Comparison of ENCODE assay signal across 1 cellular context in genomic region chrX:63918611-63919010, GRCh38.
TF ChIP-seq lines count a peak whose summit lies in the region.

No MANE protein-coding gene starts in this region.

TF ChIP-seq in H1, 55 proteins besides CTCF, POLR2A, EP300 and RAD21:
- TF ChIP-seq, protein P1, sequence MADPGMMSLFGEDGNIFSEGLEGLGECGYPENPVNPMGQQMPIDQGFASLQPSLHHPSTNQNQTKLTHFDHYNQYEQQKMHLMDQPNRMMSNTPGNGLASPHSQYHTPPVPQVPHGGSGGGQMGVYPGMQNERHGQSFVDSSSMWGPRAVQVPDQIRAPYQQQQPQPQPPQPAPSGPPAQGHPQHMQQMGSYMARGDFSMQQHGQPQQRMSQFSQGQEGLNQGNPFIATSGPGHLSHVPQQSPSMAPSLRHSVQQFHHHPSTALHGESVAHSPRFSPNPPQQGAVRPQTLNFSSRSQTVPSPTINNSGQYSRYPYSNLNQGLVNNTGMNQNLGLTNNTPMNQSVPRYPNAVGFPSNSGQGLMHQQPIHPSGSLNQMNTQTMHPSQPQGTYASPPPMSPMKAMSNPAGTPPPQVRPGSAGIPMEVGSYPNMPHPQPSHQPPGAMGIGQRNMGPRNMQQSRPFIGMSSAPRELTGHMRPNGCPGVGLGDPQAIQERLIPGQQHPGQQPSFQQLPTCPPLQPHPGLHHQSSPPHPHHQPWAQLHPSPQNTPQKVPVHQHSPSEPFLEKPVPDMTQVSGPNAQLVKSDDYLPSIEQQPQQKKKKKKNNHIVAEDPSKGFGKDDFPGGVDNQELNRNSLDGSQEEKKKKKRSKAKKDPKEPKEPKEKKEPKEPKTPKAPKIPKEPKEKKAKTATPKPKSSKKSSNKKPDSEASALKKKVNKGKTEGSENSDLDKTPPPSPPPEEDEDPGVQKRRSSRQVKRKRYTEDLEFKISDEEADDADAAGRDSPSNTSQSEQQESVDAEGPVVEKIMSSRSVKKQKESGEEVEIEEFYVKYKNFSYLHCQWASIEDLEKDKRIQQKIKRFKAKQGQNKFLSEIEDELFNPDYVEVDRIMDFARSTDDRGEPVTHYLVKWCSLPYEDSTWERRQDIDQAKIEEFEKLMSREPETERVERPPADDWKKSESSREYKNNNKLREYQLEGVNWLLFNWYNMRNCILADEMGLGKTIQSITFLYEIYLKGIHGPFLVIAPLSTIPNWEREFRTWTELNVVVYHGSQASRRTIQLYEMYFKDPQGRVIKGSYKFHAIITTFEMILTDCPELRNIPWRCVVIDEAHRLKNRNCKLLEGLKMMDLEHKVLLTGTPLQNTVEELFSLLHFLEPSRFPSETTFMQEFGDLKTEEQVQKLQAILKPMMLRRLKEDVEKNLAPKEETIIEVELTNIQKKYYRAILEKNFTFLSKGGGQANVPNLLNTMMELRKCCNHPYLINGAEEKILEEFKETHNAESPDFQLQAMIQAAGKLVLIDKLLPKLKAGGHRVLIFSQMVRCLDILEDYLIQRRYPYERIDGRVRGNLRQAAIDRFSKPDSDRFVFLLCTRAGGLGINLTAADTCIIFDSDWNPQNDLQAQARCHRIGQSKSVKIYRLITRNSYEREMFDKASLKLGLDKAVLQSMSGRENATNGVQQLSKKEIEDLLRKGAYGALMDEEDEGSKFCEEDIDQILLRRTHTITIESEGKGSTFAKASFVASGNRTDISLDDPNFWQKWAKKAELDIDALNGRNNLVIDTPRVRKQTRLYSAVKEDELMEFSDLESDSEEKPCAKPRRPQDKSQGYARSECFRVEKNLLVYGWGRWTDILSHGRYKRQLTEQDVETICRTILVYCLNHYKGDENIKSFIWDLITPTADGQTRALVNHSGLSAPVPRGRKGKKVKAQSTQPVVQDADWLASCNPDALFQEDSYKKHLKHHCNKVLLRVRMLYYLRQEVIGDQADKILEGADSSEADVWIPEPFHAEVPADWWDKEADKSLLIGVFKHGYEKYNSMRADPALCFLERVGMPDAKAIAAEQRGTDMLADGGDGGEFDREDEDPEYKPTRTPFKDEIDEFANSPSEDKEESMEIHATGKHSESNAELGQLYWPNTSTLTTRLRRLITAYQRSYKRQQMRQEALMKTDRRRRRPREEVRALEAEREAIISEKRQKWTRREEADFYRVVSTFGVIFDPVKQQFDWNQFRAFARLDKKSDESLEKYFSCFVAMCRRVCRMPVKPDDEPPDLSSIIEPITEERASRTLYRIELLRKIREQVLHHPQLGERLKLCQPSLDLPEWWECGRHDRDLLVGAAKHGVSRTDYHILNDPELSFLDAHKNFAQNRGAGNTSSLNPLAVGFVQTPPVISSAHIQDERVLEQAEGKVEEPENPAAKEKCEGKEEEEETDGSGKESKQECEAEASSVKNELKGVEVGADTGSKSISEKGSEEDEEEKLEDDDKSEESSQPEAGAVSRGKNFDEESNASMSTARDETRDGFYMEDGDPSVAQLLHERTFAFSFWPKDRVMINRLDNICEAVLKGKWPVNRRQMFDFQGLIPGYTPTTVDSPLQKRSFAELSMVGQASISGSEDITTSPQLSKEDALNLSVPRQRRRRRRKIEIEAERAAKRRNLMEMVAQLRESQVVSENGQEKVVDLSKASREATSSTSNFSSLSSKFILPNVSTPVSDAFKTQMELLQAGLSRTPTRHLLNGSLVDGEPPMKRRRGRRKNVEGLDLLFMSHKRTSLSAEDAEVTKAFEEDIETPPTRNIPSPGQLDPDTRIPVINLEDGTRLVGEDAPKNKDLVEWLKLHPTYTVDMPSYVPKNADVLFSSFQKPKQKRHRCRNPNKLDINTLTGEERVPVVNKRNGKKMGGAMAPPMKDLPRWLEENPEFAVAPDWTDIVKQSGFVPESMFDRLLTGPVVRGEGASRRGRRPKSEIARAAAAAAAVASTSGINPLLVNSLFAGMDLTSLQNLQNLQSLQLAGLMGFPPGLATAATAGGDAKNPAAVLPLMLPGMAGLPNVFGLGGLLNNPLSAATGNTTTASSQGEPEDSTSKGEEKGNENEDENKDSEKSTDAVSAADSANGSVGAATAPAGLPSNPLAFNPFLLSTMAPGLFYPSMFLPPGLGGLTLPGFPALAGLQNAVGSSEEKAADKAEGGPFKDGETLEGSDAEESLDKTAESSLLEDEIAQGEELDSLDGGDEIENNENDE (IDR thresholded peaks at IDR 0.05; ENCODE audit: insufficient replicate concordance, low read length), result no peak
- TF ChIP-seq JUN (IDR thresholded peaks at IDR 0.05; ENCODE audit: low read depth, low read length) (no peak), TBP (IDR thresholded peaks at IDR 0.05; ENCODE audit: low read depth, low read length) (no peak), FOSL1 (IDR thresholded peaks at IDR 0.05; ENCODE audit: insufficient read depth, low read depth, low read length) (no peak), SIX5 (IDR thresholded peaks at IDR 0.05; ENCODE audit: low read depth, low read length) (no peak), NANOG (IDR thresholded peaks at IDR 0.05; ENCODE audit: insufficient read depth, low read depth, low read length, poor library complexity, severe bottlenecking) (no peak), EZH2 (IDR thresholded peaks at IDR 0.05; ENCODE audit: low read depth, low read length, severe bottlenecking) (no peak), CREB1 (IDR thresholded peaks at IDR 0.05) (no peak), PHF8 (conservative IDR thresholded peaks at IDR 0.05; ENCODE audit: low read depth, low read length) (no peak), POU5F1 (IDR thresholded peaks at IDR 0.05; ENCODE audit: low read depth, low read length) (no peak), TCF12 (IDR thresholded peaks at IDR 0.05; ENCODE audit: low read depth, low read length) (no peak), HDAC2 (IDR thresholded peaks at IDR 0.05; ENCODE audit: borderline replicate concordance in 1 of 2, low read depth in 2 of 2, low read length in 2 of 2) (no peak), ATF3 (IDR thresholded peaks at IDR 0.05; ENCODE audit: insufficient read depth, low read depth, low read length) (no peak), BRCA1 (IDR thresholded peaks at IDR 0.05; ENCODE audit: low read depth, low read length) (no peak), GABPA (IDR thresholded peaks at IDR 0.05; ENCODE audit: borderline replicate concordance, insufficient read depth, low read length) (no peak), BACH1 (IDR thresholded peaks at IDR 0.05; ENCODE audit: low read length) (no peak)
- TF ChIP-seq, protein P2, sequence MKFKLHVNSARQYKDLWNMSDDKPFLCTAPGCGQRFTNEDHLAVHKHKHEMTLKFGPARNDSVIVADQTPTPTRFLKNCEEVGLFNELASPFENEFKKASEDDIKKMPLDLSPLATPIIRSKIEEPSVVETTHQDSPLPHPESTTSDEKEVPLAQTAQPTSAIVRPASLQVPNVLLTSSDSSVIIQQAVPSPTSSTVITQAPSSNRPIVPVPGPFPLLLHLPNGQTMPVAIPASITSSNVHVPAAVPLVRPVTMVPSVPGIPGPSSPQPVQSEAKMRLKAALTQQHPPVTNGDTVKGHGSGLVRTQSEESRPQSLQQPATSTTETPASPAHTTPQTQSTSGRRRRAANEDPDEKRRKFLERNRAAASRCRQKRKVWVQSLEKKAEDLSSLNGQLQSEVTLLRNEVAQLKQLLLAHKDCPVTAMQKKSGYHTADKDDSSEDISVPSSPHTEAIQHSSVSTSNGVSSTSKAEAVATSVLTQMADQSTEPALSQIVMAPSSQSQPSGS (IDR thresholded peaks at IDR 0.05; ENCODE audit: low read length), result no peak
TF ChIP-seq in H1: peak in this region for 0.
